Comparison of ENCODE assay signal across 17 cellular contexts in the genomic region with DNA sequence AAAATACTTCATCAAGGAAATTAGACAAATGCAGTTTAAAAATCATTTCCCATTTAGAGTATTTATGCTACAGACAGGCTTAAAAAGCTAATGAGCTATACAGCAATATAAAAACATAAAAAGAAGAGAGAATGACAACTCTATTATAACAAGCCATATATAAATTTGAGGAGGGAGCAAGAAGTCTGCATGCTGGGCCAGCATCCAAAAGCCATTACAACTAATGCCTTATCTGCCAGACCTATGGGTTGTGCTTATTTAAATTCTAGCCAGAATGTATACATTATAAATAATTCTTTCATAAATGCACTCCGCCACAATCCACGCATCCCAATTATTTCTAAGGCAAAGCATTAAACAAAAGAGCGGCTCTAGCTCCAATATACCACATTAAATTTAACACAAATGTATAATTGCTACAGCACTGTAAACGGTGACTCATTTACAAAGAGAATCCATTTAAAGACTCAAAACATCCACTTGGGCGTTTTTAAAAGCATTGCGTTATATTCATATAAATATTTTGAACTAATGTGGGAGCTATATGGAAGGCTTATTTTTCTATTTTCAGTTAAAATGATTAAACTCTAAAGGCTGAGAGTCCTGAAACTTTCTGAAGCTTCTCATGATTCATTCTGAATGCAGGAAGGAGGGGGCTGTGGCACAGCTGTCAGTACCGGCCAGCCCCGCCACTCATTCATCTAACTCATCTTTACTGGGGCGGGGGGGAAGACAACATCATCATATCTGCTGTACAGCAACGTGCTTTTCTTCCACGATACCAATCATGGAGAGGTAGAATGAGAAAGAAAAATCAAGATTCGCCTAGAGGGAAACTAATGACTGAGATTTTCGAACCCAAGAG. TPM values are rescaled to one million over a fixed set of nuclear protein-coding genes. Genes with fewer than 3 reads are reported as not detected.
DNase-seq lines count a peak whose midpoint lies in the region; ATAC-seq and TF ChIP-seq lines count a peak whose summit lies in the region.
"Had no signal": no experiment of that assay in that cellular context is flagged by ENCODE, and none has a peak within 500 bp of the region (broad histone marks: within the 10 kb centered on the region; RNA-seq: fewer than 3 reads in every experiment).

No MANE protein-coding gene starts in this region.

- peaks cover 8% of the 10 kb centered on the region for H3K36me3 Mint-ChIP-seq in T-helper 17 cell (ENCODE audit: low read depth)

- H3K27ac Mint-ChIP-seq in T-helper 17 cell: peak overlapping the region; percentile 37
- H3K27ac Mint-ChIP-seq: stimulated activated naive CD8-positive, alpha-beta T cell treated with anti-CD3 and anti-CD28 coated beads, Interleukin-15, Interleukin-2, amounts not matched to agents 100 ng/mL and 50 ng/mL, for 24 hours; T-helper 1 cell treated with Interleukin-12 subunit alpha and Interleukin-12 subunit beta and Interleukin-4 antibody, amounts not matched to agents 30 μg/mL and 1 μg/mL, for 36 hours had no signal

- no peak overlapping the region for H3K27ac ChIP-seq in brain microvascular endothelial cell
- H3K27ac ChIP-seq: heart right ventricle, left ventricle myocardium inferior, PC-9, sigmoid colon had no signal

- H3K4me3 ChIP-seq in brain microvascular endothelial cell (ENCODE audit: low read depth, low read length): no peak overlapping the region
- H3K4me3 ChIP-seq: heart right ventricle, left ventricle myocardium inferior, PC-9, sigmoid colon had no signal

- no peak overlapping the region for H3K4me3 Mint-ChIP-seq in T-helper 17 cell
- H3K4me3 Mint-ChIP-seq: neural crest cell; stimulated activated naive CD8-positive, alpha-beta T cell treated with anti-CD3 and anti-CD28 coated beads, Interleukin-15, Interleukin-2, amounts not matched to agents 100 ng/mL and 50 ng/mL, for 24 hours; T-helper 1 cell treated with Interleukin-12 subunit alpha and Interleukin-12 subunit beta and Interleukin-4 antibody, amounts not matched to agents 30 μg/mL and 1 μg/mL, for 36 hours had no signal

- no peaks in the 10 kb centered on the region for H3K27me3 ChIP-seq in brain microvascular endothelial cell (replicated peaks)
- H3K27me3 ChIP-seq: heart right ventricle, sigmoid colon had no signal

- peaks cover 23% of the 10 kb centered on the region for H3K4me1 Mint-ChIP-seq in T-helper 17 cell

- no peak for ATAC-seq in T-helper 17 cell
- ATAC-seq: heart right ventricle had no signal

- peaks cover 23% of the 10 kb centered on the region for H3K36me3 ChIP-seq in brain microvascular endothelial cell (replicated peaks)

- peak in 2 of 3 experiments; percentile 6 to 18 for DNase-seq in activated CD8-positive, alpha-beta memory T cell treated with anti-CD3 and anti-CD28 coated beads for 48 hours (ENCODE audit: low read depth in 2 of 3, low spot score in 2 of 3)
- DNase-seq in activated CD8-positive, alpha-beta memory T cell treated with anti-CD3 and anti-CD28 coated beads for 24 hours: no peak
- DNase-seq in T-helper 17 cell (no peak), brain microvascular endothelial cell (peak; percentile 29), SHP77 (lab: John Stamatoyannopoulos, UW) (no peak), NAMALWA (ENCODE audit: low spot score) (no peak), NCI-H446 treated with DMSO at 0.1 percent for 48 hours (lab: John Stamatoyannopoulos, UW) (no peak)
- peak; percentile 44 to 51 for DNase-seq in stimulated activated CD4-positive, alpha-beta T cell treated with anti-CD3 and anti-CD28 coated beads, Interleukin-4, amount 100 ng/mL, for 48 hours (ENCODE audit: low read depth in 2 of 2)
- DNase-seq: activated gamma-delta T cell; central memory CD4-positive, alpha-beta T cell; heart right ventricle; left ventricle myocardium inferior; PC-9; sigmoid colon had no signal

- TF ChIP-seq CTCF in brain microvascular endothelial cell (IDR thresholded peaks at IDR 0.05; ENCODE audit: low read depth, low read length, missing control alignments): no peak

- in situ Hi-C loops in brain microvascular endothelial cell (cut with HindIII; ENCODE audit: low pct_ligation_motif_present, low sequenced_read_pairs): no loop called here

- no peaks in the 10 kb centered on the region for H3K27me3 Mint-ChIP-seq in T-helper 17 cell
- H3K27me3 Mint-ChIP-seq: stimulated activated naive CD8-positive, alpha-beta T cell treated with anti-CD3 and anti-CD28 coated beads, Interleukin-15, Interleukin-2, amounts not matched to agents 100 ng/mL and 50 ng/mL, for 24 hours had no signal

- no peaks in the 10 kb centered on the region for H3K9me3 ChIP-seq in T-helper 17 cell (ENCODE audit: control insufficient read depth, low read length, poor library complexity, severe bottlenecking)
- H3K9me3 ChIP-seq: sigmoid colon had no signal

RNA-seq across cellular contexts. Expression of a gene that starts 37.7 kb away (rescaled TPM):
- total RNA-seq in T-helper 17 cell: 10 to 100 TPM; 21.7 to 22.4 TPM

RNA-seq across cellular contexts. Expression of a gene that starts 43.4 kb away (rescaled TPM):
- total RNA-seq in T-helper 17 cell: not detected
- total RNA-seq: heart right ventricle, left ventricle myocardium inferior, neural crest cell, PC-9 had no signal

Comparison
In these comparisons a context has a peak if more than half of its experiments do, and no peak if none do; other contexts are left out.
1. DNase-seq: peak in activated CD8-positive, alpha-beta memory T cell treated with anti-CD3 and anti-CD28 coated beads for 48 hours (2 of 3), brain microvascular endothelial cell (single experiment) and stimulated activated CD4-positive, alpha-beta T cell treated with anti-CD3 and anti-CD28 coated beads, Interleukin-4, amount 100 ng/mL, for 48 hours (2 of 2); none in activated CD8-positive, alpha-beta memory T cell treated with anti-CD3 and anti-CD28 coated beads for 24 hours (single experiment), T-helper 17 cell (0 of 3), SHP77 (0 of 2), NAMALWA (single experiment) and NCI-H446 treated with DMSO at 0.1 percent for 48 hours (single experiment).